11 cellular contexts compared by ENCODE assay signal in the genomic region with DNA sequence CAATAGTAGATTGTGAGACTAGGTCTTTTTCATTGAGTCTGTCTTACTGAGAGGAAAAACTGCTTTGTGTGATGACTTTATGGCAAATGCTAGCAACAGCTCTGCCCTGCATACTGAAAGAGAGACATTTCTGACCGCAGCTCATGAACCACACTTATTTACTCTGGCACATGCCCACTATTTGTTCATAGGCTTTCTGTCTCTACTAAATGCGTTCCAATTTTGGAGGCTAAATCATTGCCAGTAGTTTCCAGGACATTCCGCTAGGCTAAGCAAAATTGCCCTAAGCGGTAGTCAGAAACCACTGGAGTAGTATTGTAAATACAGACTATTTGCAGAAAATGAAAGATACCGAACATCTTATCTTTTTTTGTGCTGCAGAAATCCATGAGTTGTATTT. TPM values are rescaled to one million over a fixed set of nuclear protein-coding genes. Genes with fewer than 3 reads are reported as not detected.
A peak's percentile ranks its signal among the peaks of the same experiment; 100 is the strongest.
DNase-seq lines count a peak whose midpoint lies in the region; ATAC-seq and TF ChIP-seq lines count a peak whose summit lies in the region.
"Had no signal": no experiment of that assay in that cellular context is flagged by ENCODE, and none has a peak within 500 bp of the region (broad histone marks: within the 10 kb centered on the region; RNA-seq: fewer than 3 reads in every experiment).

No MANE protein-coding gene starts in this region.

- no peaks in the 10 kb centered on the region for H3K9me3 ChIP-seq in SK-N-MC (ENCODE audit: low read depth, low read length)
- H3K9me3 ChIP-seq in upper lobe of left lung, result no peaks in the 10 kb centered on the region
- H3K9me3 ChIP-seq: breast epithelium had no signal

- DNase-seq in LNCaP clone FGC (ENCODE audit: low read depth) (peak; percentile 91), SK-N-MC (ENCODE audit: low read depth, low spot score) (no peak), fibroblast of villous mesenchyme (ENCODE audit: low read depth) (peak; percentile 13), upper lobe of left lung (no peak), occipital lobe (lab: John Stamatoyannopoulos, UW) (no peak)
- DNase-seq: DND-41; stimulated activated naive CD4-positive, alpha-beta T cell treated with Interleukin-2 at 50 U/mL for 16 hours had no signal

- 52 to 74% methylated on average over 5 of the region's 5 CpGs for WGBS in upper lobe of left lung, 2 donors

- 0 out of 2 replicates have a peak, but pooled peaks have one; percentile 12 for TF ChIP-seq CTCF in LNCaP clone FGC (IDR thresholded peaks at IDR 0.05; ENCODE audit: control insufficient read depth, extremely low read depth, insufficient read depth)
- TF ChIP-seq CTCF in fibroblast of villous mesenchyme (IDR thresholded peaks at IDR 0.05; ENCODE audit: insufficient read depth, low read depth, low read length), result no peak
- peak in 1 of 6 experiments; percentile 10 for TF ChIP-seq CTCF in upper lobe of left lung (IDR thresholded peaks at IDR 0.05)

- peak; percentile 8 to 69 for ATAC-seq in upper lobe of left lung (ENCODE audit: low FRiP score in 2 of 2)
- no peak for ATAC-seq in activated CD4-positive, CD25-positive, alpha-beta regulatory T cell treated with anti-CD3 and anti-CD28 coated beads, Interleukin-2, amount 50 U/mL, for 24 hours
- no peak for ATAC-seq in GM21825 (IDR thresholded peaks at IDR 0.05; ENCODE audit: unreplicated experiment)

- no peak for TF ChIP-seq POLR2A in upper lobe of left lung (IDR thresholded peaks at IDR 0.05)

- H3K36me3 ChIP-seq in SK-N-MC (ENCODE audit: insufficient read depth, low read length) (no peaks in the 10 kb centered on the region), upper lobe of left lung (no peaks in the 10 kb centered on the region)
- H3K36me3 ChIP-seq: breast epithelium had no signal

- TF ChIP-seq EP300 in upper lobe of left lung (IDR thresholded peaks at IDR 0.05), result no peak

- peaks cover 0 to 3% (median 0%) of the 10 kb centered on the region in 4 donors for H3K4me1 ChIP-seq in upper lobe of left lung
- H3K4me1 ChIP-seq: breast epithelium had no signal

- H3K4me3 ChIP-seq in LNCaP clone FGC (ENCODE audit: low read depth, low read length), result no peak overlapping the region
- peak overlapping the region; percentile 63 for H3K4me3 ChIP-seq in SK-N-MC
- no peak overlapping the region for H3K4me3 ChIP-seq in fibroblast of villous mesenchyme (ENCODE audit: low read depth, low read length)
- H3K4me3 ChIP-seq in upper lobe of left lung, result no peak overlapping the region
- H3K4me3 ChIP-seq: breast epithelium had no signal

- H3K27ac ChIP-seq in SK-N-MC (no peak overlapping the region), upper lobe of left lung (no peak overlapping the region)
- H3K27ac ChIP-seq: breast epithelium had no signal

- H3K27me3 ChIP-seq in upper lobe of left lung, result no peaks in the 10 kb centered on the region

- no peak overlapping the region for H3K9ac ChIP-seq in SK-N-MC (ENCODE audit: insufficient read length)

RNA-seq across cellular contexts. Expression of a gene that starts 55.6 kb away (rescaled TPM):
- total RNA-seq in fibroblast of villous mesenchyme, result not detected in 2 replicates
- total RNA-seq in upper lobe of left lung, result not detected
- total RNA-seq in occipital lobe, result 0.62 TPM
- total RNA-seq: kidney epithelial cell had no signal

Comparison
In these comparisons a context has a peak if more than half of its experiments do, and no peak if none do; other contexts are left out.
1. DNase-seq: peak in LNCaP clone FGC (single experiment) and fibroblast of villous mesenchyme (single experiment); none in SK-N-MC (single experiment), upper lobe of left lung (0 of 2) and occipital lobe (single experiment).
2. ATAC-seq: peak in upper lobe of left lung (2 of 2); none in activated CD4-positive, CD25-positive, alpha-beta regulatory T cell treated with anti-CD3 and anti-CD28 coated beads, Interleukin-2, amount 50 U/mL, for 24 hours (0 of 2) and GM21825 (single experiment).